12 cellular contexts compared by ENCODE assay signal in genomic region chr14:98957211-98958047, GRCh38.
DNase-seq lines count a peak whose midpoint lies in the region; ATAC-seq, FAIRE-seq and TF ChIP-seq lines count a peak whose summit lies in the region.
"Had no signal": no experiment of that assay in that cellular context is flagged by ENCODE, and none has a peak within 500 bp of the region (broad histone marks: within the 10 kb centered on the region; RNA-seq: fewer than 3 reads in every experiment).

No MANE protein-coding gene starts in this region.

- peak overlapping the region in 1 of 4 donors; percentile 41 for H3K27ac ChIP-seq in gastrocnemius medialis
- no peak overlapping the region for H3K27ac ChIP-seq in kidney (ENCODE audit: low read depth in 2 of 2, low read length in 2 of 2)

- peak; percentile 93 for ATAC-seq in Right ventricle myocardium inferior
- peak; percentile 76 to 79 for ATAC-seq in gastrocnemius medialis
- no peak for ATAC-seq in HG03469 (IDR thresholded peaks at IDR 0.05; ENCODE audit: unreplicated experiment)
- ATAC-seq: PC-3; stimulated activated naive CD8-positive, alpha-beta T cell treated with anti-CD3 and anti-CD28 coated beads, Interleukin-15, amount 100 ng/mL, for 72 hours had no signal

- H3K4me1 ChIP-seq in adipocyte (ENCODE audit: control insufficient read depth, insufficient read depth, low read length) (peaks cover 31% of the 10 kb centered on the region), gastrocnemius medialis (peaks cover 3 to 5% of the 10 kb centered on the region in 2 donors), kidney (ENCODE audit: control insufficient read depth in 1 of 2, insufficient read depth in 1 of 2, low read depth in 1 of 2, low read length in 2 of 2) (no peaks in the 10 kb centered on the region)

- H3K4me3 ChIP-seq in adipocyte (ENCODE audit: low read length) (no peak overlapping the region), gastrocnemius medialis (no peak overlapping the region), kidney (ENCODE audit: low read length in 2 of 2) (no peak overlapping the region)

- DNase-seq in H4 (ENCODE audit: low spot score) (peak; percentile 71), adipocyte (ENCODE audit: low read depth) (peak; percentile 72), Right ventricle myocardium inferior (ENCODE audit: missing footprints) (no peak), gastrocnemius medialis (peak; percentile 50 to 74), NK-92 (lab: John Stamatoyannopoulos, UW; ENCODE audit: unreplicated experiment) (no peak), kidney (no peak)
- no peak for DNase-seq in stimulated activated CD4-positive, alpha-beta T cell treated with anti-CD3 and anti-CD28 coated beads, Interleukin-1b, Interleukin-23, amount 100 ng/mL, for 48 hours
- DNase-seq: activated CD4-positive, alpha-beta T cell treated with anti-CD3 and anti-CD28 coated beads, Interleukin-2, amount 50 U/mL, for 1 hour; immature natural killer cell; PC-3; stimulated activated naive CD8-positive, alpha-beta T cell treated with anti-CD3 and anti-CD28 coated beads, Interleukin-15, amount 100 ng/mL, for 72 hours had no signal

- no peak for FAIRE-seq in kidney (lab: Jason Lieb, UNC)

- TF ChIP-seq POLR2A in gastrocnemius medialis (IDR thresholded peaks at IDR 0.05): no peak

- H3K27me3 ChIP-seq in adipocyte (replicated peaks; ENCODE audit: control insufficient read depth, insufficient read depth, low read length) (peaks cover 27% of the 10 kb centered on the region), gastrocnemius medialis (no peaks in the 10 kb centered on the region)

- TF ChIP-seq CTCF in gastrocnemius medialis (IDR thresholded peaks at IDR 0.05 in 4 of 5, conservative IDR thresholded peaks at IDR 0.05 in 1 of 5) (no peak), kidney (IDR thresholded peaks at IDR 0.05; ENCODE audit: borderline replicate concordance, extremely low read depth, insufficient read depth) (no peak)

- intact Hi-C loops in Right ventricle myocardium inferior (cut with DNase I) (no loop called here), gastrocnemius medialis (cut with DNase I; ENCODE audit: low total_unique reads) (no loop called here), kidney (cut with DNase I) (no loop called here)

- H3K9ac ChIP-seq in adipocyte (ENCODE audit: low read length): no peak overlapping the region
- H3K9ac ChIP-seq in kidney (ENCODE audit: low read length in 2 of 2): no peak overlapping the region

- H3K36me3 ChIP-seq in adipocyte (ENCODE audit: control insufficient read depth, insufficient read depth, low read length, severe bottlenecking) (no peaks in the 10 kb centered on the region), gastrocnemius medialis (no peaks in the 10 kb centered on the region), kidney (ENCODE audit: control insufficient read depth in 1 of 2, insufficient read depth in 2 of 2, low read length in 2 of 2) (no peaks in the 10 kb centered on the region)

- in situ Hi-C loops in gastrocnemius medialis (cut with MboI; ENCODE audit: low sequenced_read_pairs in 4 of 4): no loop called here

- H3K9me3 ChIP-seq in adipocyte (ENCODE audit: control insufficient read depth, low read length) (no peaks in the 10 kb centered on the region), gastrocnemius medialis (no peaks in the 10 kb centered on the region), kidney (ENCODE audit: control insufficient read depth in 1 of 2, low read length in 2 of 2) (no peaks in the 10 kb centered on the region)

Comparison
In these comparisons a context has a peak if more than half of its experiments do, and no peak if none do; other contexts are left out.
1. DNase-seq: peak in H4 (single experiment), adipocyte (single experiment) and gastrocnemius medialis (2 of 2); none in Right ventricle myocardium inferior (single experiment), NK-92 (single experiment), stimulated activated CD4-positive, alpha-beta T cell treated with anti-CD3 and anti-CD28 coated beads, Interleukin-1b, Interleukin-23, amount 100 ng/mL, for 48 hours (single experiment) and kidney (single experiment).